14 cellular contexts compared by ENCODE assay signal in the genomic region with DNA sequence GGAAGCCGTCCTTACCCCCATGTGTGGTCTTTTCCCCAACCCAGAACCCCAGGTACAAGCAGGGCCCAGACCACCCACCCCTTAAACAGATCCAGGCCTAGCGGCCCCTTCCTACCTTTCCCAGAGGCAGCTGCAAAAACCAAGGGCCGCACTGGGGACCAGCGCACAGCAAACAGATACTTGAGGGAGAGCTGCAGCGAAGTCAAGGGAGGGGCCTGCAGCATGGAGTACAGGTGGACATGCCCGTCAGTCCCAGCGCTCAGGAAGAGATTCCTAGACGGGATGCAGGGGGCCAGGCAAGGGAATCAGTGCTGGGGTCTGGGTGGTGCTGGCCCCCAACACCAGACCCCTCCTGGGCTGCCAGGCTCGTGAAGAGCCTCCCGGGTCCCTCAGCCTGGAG. TPM values are rescaled to one million over a fixed set of nuclear protein-coding genes. Genes with fewer than 3 reads are reported as not detected.
DNase-seq lines count a peak whose midpoint lies in the region; ATAC-seq and TF ChIP-seq lines count a peak whose summit lies in the region.
"Had no signal": no experiment of that assay in that cellular context is flagged by ENCODE, and none has a peak within 500 bp of the region (broad histone marks: within the 10 kb centered on the region; RNA-seq: fewer than 3 reads in every experiment).

No MANE protein-coding gene starts in this region.

- no peak overlapping the region for H3K18ac ChIP-seq in neuronal stem cell (ENCODE audit: low read length)

- no peak overlapping the region for H3K4me2 ChIP-seq in neuronal stem cell (ENCODE audit: insufficient read depth, low read length, poor library complexity, severe bottlenecking)

- no peak for ATAC-seq in activated naive CD4-positive, alpha-beta T cell treated with anti-CD3 and anti-CD28 coated beads, Interleukin-2, amount 50 U/mL, for 72 hours

- DNase-seq in activated naive CD4-positive, alpha-beta T cell treated with anti-CD3 and anti-CD28 coated beads, Interleukin-2, amount 50 U/mL, for 72 hours (ENCODE audit: low spot score in 2 of 2): no peak
- DNase-seq in activated naive CD4-positive, alpha-beta T cell (lab: John Stamatoyannopoulos, UW): no peak
- DNase-seq in chondrocyte (ENCODE audit: low spot score) (no peak), mesothelial cell of epicardium (ENCODE audit: low spot score in 2 of 2, unreplicated experiment in 2 of 2) (no peak), tibial artery (no peak), ACHN (no peak), nucleus accumbens (lab: John Stamatoyannopoulos, UW) (no peak), neuronal stem cell (ENCODE audit: low spot score) (no peak)
- DNase-seq: effector CD4-positive, alpha-beta T cell; foreskin fibroblast; GDM1; SHP77; stimulated activated CD4-positive, alpha-beta T cell treated with anti-CD3 and anti-CD28 coated beads, Interleukin-4, amount 100 ng/mL, for 1 hour; uterus had no signal

- peak overlapping the region; percentile 7 to 60 for H3K27ac Mint-ChIP-seq in activated naive CD4-positive, alpha-beta T cell treated with anti-CD3 and anti-CD28 coated beads, Interleukin-2, amount 50 U/mL, for 72 hours
- H3K27ac Mint-ChIP-seq in chondrocyte (ENCODE audit: unreplicated experiment): peak overlapping the region; percentile 85
- H3K27ac Mint-ChIP-seq in mesothelial cell of epicardium: peak overlapping the region; percentile 67

- no peak overlapping the region for H3K4ac ChIP-seq in neuronal stem cell (ENCODE audit: low read length)

- no peak overlapping the region for H2BK120ac ChIP-seq in neuronal stem cell (ENCODE audit: low read depth, low read length)

- no peaks in the 10 kb centered on the region for H3K9me3 Mint-ChIP-seq in activated naive CD4-positive, alpha-beta T cell treated with anti-CD3 and anti-CD28 coated beads, Interleukin-2, amount 50 U/mL, for 72 hours
- H3K9me3 Mint-ChIP-seq in chondrocyte (ENCODE audit: low read depth) (no peaks in the 10 kb centered on the region), mesothelial cell of epicardium (no peaks in the 10 kb centered on the region)

- in situ Hi-C loops in ACHN (cut with HindIII; ENCODE audit: low pct_ligation_motif_present, low pct_unique_long_range_greater_than_20kb, low sequenced_read_pairs): no loop called here

- no peak overlapping the region for H3K9ac ChIP-seq in neuronal stem cell (ENCODE audit: low read depth, low read length, poor library complexity)

- no peak overlapping the region for H2BK5ac ChIP-seq in neuronal stem cell (ENCODE audit: low read length)

- no peak overlapping the region for H2BK12ac ChIP-seq in neuronal stem cell (ENCODE audit: low read length)

- H3K27me3 ChIP-seq in tibial artery (no peaks in the 10 kb centered on the region), neuronal stem cell (ENCODE audit: control insufficient read depth in 3 of 3, insufficient read depth in 3 of 3, low read depth in 1 of 3, low read length in 3 of 3) (no peaks in the 10 kb centered on the region)
- H3K27me3 ChIP-seq: uterus had no signal

- H3K4me1 ChIP-seq in tibial artery (peaks cover 0 to 43% (median 26%) of the 10 kb centered on the region in 4 donors), neuronal stem cell (ENCODE audit: control insufficient read depth in 2 of 2, insufficient read depth in 1 of 2, low read depth in 1 of 2, low read length in 2 of 2) (peaks cover 0 to 8% of the 10 kb centered on the region in 2 donors)

- no peak overlapping the region for H4K91ac ChIP-seq in neuronal stem cell (ENCODE audit: low read depth, low read length, poor library complexity)

- no peak overlapping the region for H4K8ac ChIP-seq in neuronal stem cell (ENCODE audit: low read depth, low read length)

- H2AFZ ChIP-seq in neuronal stem cell (ENCODE audit: low read length): no peak overlapping the region

- H3K27me3 Mint-ChIP-seq in chondrocyte (ENCODE audit: low read depth): no peaks in the 10 kb centered on the region
- no peaks in the 10 kb centered on the region for H3K27me3 Mint-ChIP-seq in mesothelial cell of epicardium (ENCODE audit: low read depth)

- peaks cover 35% of the 10 kb centered on the region for H3K4me1 Mint-ChIP-seq in chondrocyte (ENCODE audit: low read depth)
- peaks cover 17% of the 10 kb centered on the region for H3K4me1 Mint-ChIP-seq in mesothelial cell of epicardium

- peaks cover 0 to 5% of the 10 kb centered on the region in 2 donors for H3K36me3 Mint-ChIP-seq in activated naive CD4-positive, alpha-beta T cell treated with anti-CD3 and anti-CD28 coated beads, Interleukin-2, amount 50 U/mL, for 72 hours
- H3K36me3 Mint-ChIP-seq in chondrocyte (ENCODE audit: low read depth) (peaks cover 29% of the 10 kb centered on the region), mesothelial cell of epicardium (peaks cover 26% of the 10 kb centered on the region)

- peak overlapping the region; percentile 72 to 94 for H3K27ac ChIP-seq in tibial artery
- no peak overlapping the region for H3K27ac ChIP-seq in neuronal stem cell (replicated peaks; ENCODE audit: low read length)

- no peak overlapping the region for H2AK5ac ChIP-seq in neuronal stem cell (ENCODE audit: low read depth, low read length)

- H3K23ac ChIP-seq in neuronal stem cell (ENCODE audit: low read depth, low read length, poor library complexity): no peak overlapping the region

- WGBS in neuronal stem cell (ENCODE audit: extremely low coverage in 2 of 2, insufficient read length in 2 of 2, insufficient replicate concordance in 1 of 2), 2 donors: no CpG with 5 or more reads among the region's 10 CpGs

- no peak overlapping the region for H3K4me3 ChIP-seq in tibial artery
- H3K4me3 ChIP-seq in neuronal stem cell (ENCODE audit: low read length in 2 of 2): no peak overlapping the region
- H3K4me3 ChIP-seq: uterus had no signal

- intact Hi-C loops in tibial artery (cut with DNase I; ENCODE audit: low total_unique reads): no loop called here

- H3K36me3 ChIP-seq in tibial artery: peaks cover 50 to 58% (median 55%) of the 10 kb centered on the region in 3 donors
- H3K36me3 ChIP-seq in neuronal stem cell (replicated peaks in 1 of 2; ENCODE audit: control insufficient read depth in 2 of 2, insufficient read depth in 2 of 2, low read length in 2 of 2): peaks cover 53 to 96% of the 10 kb centered on the region in 2 donors
- H3K36me3 ChIP-seq: uterus had no signal

- H3K9me3 ChIP-seq in tibial artery (no peaks in the 10 kb centered on the region), neuronal stem cell (replicated peaks in 1 of 2; ENCODE audit: control insufficient read depth in 2 of 2, insufficient read depth in 1 of 2, low read depth in 1 of 2, low read length in 2 of 2) (no peaks in the 10 kb centered on the region)
- H3K9me3 ChIP-seq: uterus had no signal

- H3K14ac ChIP-seq in neuronal stem cell (ENCODE audit: low read length): no peak overlapping the region

- H2BK15ac ChIP-seq in neuronal stem cell (ENCODE audit: low read length): no peak overlapping the region

- H3K79me1 ChIP-seq in neuronal stem cell (ENCODE audit: low read depth, low read length): peaks cover 12% of the 10 kb centered on the region

- TF ChIP-seq CTCF in chondrocyte (IDR thresholded peaks at IDR 0.05): no peak
- TF ChIP-seq CTCF in mesothelial cell of epicardium (IDR thresholded peaks at IDR 0.05; ENCODE audit: unreplicated experiment): no peak
- no peak for TF ChIP-seq CTCF in tibial artery (IDR thresholded peaks at IDR 0.05)

- H3K4me3 Mint-ChIP-seq in chondrocyte (ENCODE audit: unreplicated experiment) (no peak overlapping the region), mesothelial cell of epicardium (no peak overlapping the region)

RNA-seq across cellular contexts. Expression of a gene that starts 22.5 kb away (rescaled TPM):
- total RNA-seq in activated naive CD4-positive, alpha-beta T cell treated with anti-CD3 and anti-CD28 coated beads, Interleukin-2, amount 50 U/mL, for 72 hours: 10 to 100 TPM; 22.2 to 27.3 TPM
- total RNA-seq in chondrocyte (23.4 to 41.0 TPM (median 24.0 TPM) in 3 replicates), mesothelial cell of epicardium (35.2 to 38.3 TPM (median 37.2 TPM) in 3 replicates)
- 41.3 TPM for polyA plus RNA-seq in neuronal stem cell (2013, experiment 1 of 2)
- polyA plus RNA-seq in neuronal stem cell (2013, experiment 2 of 2): 40.8 TPM

RNA-seq across cellular contexts. Expression of a gene that starts 54.9 kb away (rescaled TPM):
- total RNA-seq in activated naive CD4-positive, alpha-beta T cell treated with anti-CD3 and anti-CD28 coated beads, Interleukin-2, amount 50 U/mL, for 72 hours: 100 to 1,000 TPM; 499 to 548 TPM
- total RNA-seq in chondrocyte: 235 to 266 TPM (median 255 TPM) in 3 replicates
- 443 to 471 TPM (median 467 TPM) in 3 replicates for total RNA-seq in mesothelial cell of epicardium
- polyA plus RNA-seq in neuronal stem cell (2013, experiment 1 of 2): 683 TPM
- 718 TPM for polyA plus RNA-seq in neuronal stem cell (2013, experiment 2 of 2)

Comparison
In these comparisons a context has a peak if more than half of its experiments do, and no peak if none do; other contexts are left out.
1. H3K27ac Mint-ChIP-seq: peak in every context shown above with its lines; median percentile 85 in chondrocyte; 67 in mesothelial cell of epicardium; 34 in activated naive CD4-positive, alpha-beta T cell treated with anti-CD3 and anti-CD28 coated beads, Interleukin-2, amount 50 U/mL, for 72 hours.